ENCODE assay signal across 18 cellular contexts in genomic region chr16:66360624-66361324, GRCh38. TPM values are rescaled to one million over a fixed set of nuclear protein-coding genes. Genes with fewer than 3 reads are reported as not detected.
DNase-seq lines count a peak whose midpoint lies in the region; ATAC-seq and TF ChIP-seq lines count a peak whose summit lies in the region.
"Had no signal": no experiment of that assay in that cellular context is flagged by ENCODE, and none has a peak within 500 bp of the region (broad histone marks: within the 10 kb centered on the region; RNA-seq: fewer than 3 reads in every experiment).

No MANE protein-coding gene starts in this region.

- H3K4me1 Mint-ChIP-seq in activated CD4-positive, alpha-beta T cell treated with anti-CD3 and anti-CD28 coated beads, Interleukin-2, amount 10 ng/mL, durations not matched to agents 7 days and 5 days = peaks cover 5% of the 10 kb centered on the region
- H3K4me1 Mint-ChIP-seq in activated CD4-positive, alpha-beta T cell treated with anti-CD3 and anti-CD28 coated beads for 36 hours = no peaks in the 10 kb centered on the region

- no peaks in the 10 kb centered on the region for H3K36me3 ChIP-seq in subcutaneous abdominal adipose tissue (ENCODE audit: control insufficient read depth in 5 of 5, insufficient read depth in 5 of 5, low read length in 5 of 5)
- H3K36me3 ChIP-seq: ascending aorta, tibial artery had no signal

- H3K27ac Mint-ChIP-seq in activated CD4-positive, alpha-beta T cell treated with anti-CD3 and anti-CD28 coated beads, Interleukin-2, amount 10 ng/mL, durations not matched to agents 7 days and 5 days = peak overlapping the region; percentile 59
- H3K27ac Mint-ChIP-seq in activated CD4-positive, alpha-beta T cell treated with anti-CD3 and anti-CD28 coated beads for 36 hours = no peak overlapping the region
- H3K27ac Mint-ChIP-seq: naive thymus-derived CD8-positive, alpha-beta T cell; T-cell had no signal

- no peak for DNase-seq in activated CD4-positive, alpha-beta T cell treated with anti-CD3 and anti-CD28 coated beads, Interleukin-2, amount 10 ng/mL, durations not matched to agents 7 days and 5 days
- no peak for DNase-seq in activated CD4-positive, alpha-beta T cell treated with anti-CD3 and anti-CD28 coated beads for 36 hours
- DNase-seq in UCSD-AML1 (lab: John Stamatoyannopoulos, UW; ENCODE audit: unreplicated experiment) (peak; percentile 80), left ventricle myocardium superior (no peak), T1000 (lab: John Stamatoyannopoulos, UW) (no peak), GM13976 (ENCODE audit: low spot score) (no peak), mucosa of gallbladder (ENCODE audit: low spot score) (no peak)
- DNase-seq: activated gamma-delta T cell; cortex of kidney; naive thymus-derived CD8-positive, alpha-beta T cell; NCI-H2029 treated with DMSO at 0.1 percent for 48 hours; NCI-H526 treated with DMSO at 0.1 percent for 48 hours; T-cell; tibial artery had no signal

- H3K9me3 ChIP-seq in subcutaneous abdominal adipose tissue (ENCODE audit: control insufficient read depth in 5 of 5, low read length in 5 of 5) = no peaks in the 10 kb centered on the region
- H3K9me3 ChIP-seq: ascending aorta, tibial artery had no signal

- TF ChIP-seq CTCF in GM13976 (IDR thresholded peaks at IDR 0.05; ENCODE audit: borderline replicate concordance, control extremely low read depth, extremely low read depth, insufficient read depth, missing control alignments) = no peak

- intact Hi-C loops in activated CD4-positive, alpha-beta T cell treated with anti-CD3 and anti-CD28 coated beads for 36 hours (cut with DNase I, micrococcal nuclease) = no loop called here
- intact Hi-C loops in left ventricle myocardium superior (cut with micrococcal nuclease) = no loop called here

- POLR2A ChIA-PET in activated CD4-positive, alpha-beta T cell treated with anti-CD3 and anti-CD28 coated beads, Interleukin-2, amount 10 ng/mL, durations not matched to agents 7 days and 5 days (lab: Charles Lee) = interaction anchor here (0.6 kb wide), 1 partner anchor 98 kb away, joined by 3 read pairs; no protein-coding TSS in a partner anchor
- POLR2A ChIA-PET in activated CD4-positive, alpha-beta T cell treated with anti-CD3 and anti-CD28 coated beads for 36 hours (lab: Charles Lee) = no interaction called here

- no peaks in the 10 kb centered on the region for H3K36me3 Mint-ChIP-seq in activated CD4-positive, alpha-beta T cell treated with anti-CD3 and anti-CD28 coated beads, Interleukin-2, amount 10 ng/mL, durations not matched to agents 7 days and 5 days (ENCODE audit: low read depth)
- H3K36me3 Mint-ChIP-seq in activated CD4-positive, alpha-beta T cell treated with anti-CD3 and anti-CD28 coated beads for 36 hours (ENCODE audit: low read depth) = no peaks in the 10 kb centered on the region
- H3K36me3 Mint-ChIP-seq: naive thymus-derived CD8-positive, alpha-beta T cell; T-cell had no signal

- no peaks in the 10 kb centered on the region for H3K9me3 Mint-ChIP-seq in activated CD4-positive, alpha-beta T cell treated with anti-CD3 and anti-CD28 coated beads, Interleukin-2, amount 10 ng/mL, durations not matched to agents 7 days and 5 days
- H3K9me3 Mint-ChIP-seq in activated CD4-positive, alpha-beta T cell treated with anti-CD3 and anti-CD28 coated beads for 36 hours (ENCODE audit: low read depth) = no peaks in the 10 kb centered on the region
- H3K9me3 Mint-ChIP-seq: naive thymus-derived CD8-positive, alpha-beta T cell; T-cell had no signal

- peaks cover 6 to 84% (median 45%) of the 10 kb centered on the region in 5 donors for H3K4me1 ChIP-seq in subcutaneous abdominal adipose tissue (ENCODE audit: control insufficient read depth in 5 of 5, insufficient read depth in 5 of 5, low read length in 5 of 5)

- no peak for ATAC-seq in activated CD4-positive, alpha-beta T cell treated with anti-CD3 and anti-CD28 coated beads for 36 hours
- peak; percentile 34 for ATAC-seq in left ventricle myocardium superior
- ATAC-seq: naive thymus-derived CD8-positive, alpha-beta T cell; T-cell had no signal

- H3K4me3 ChIP-seq in subcutaneous abdominal adipose tissue (ENCODE audit: low read depth in 1 of 5, low read length in 5 of 5) = no peak overlapping the region
- H3K4me3 ChIP-seq: ascending aorta, tibial artery had no signal

- peak overlapping the region; percentile 63 for H3K27ac ChIP-seq in subcutaneous abdominal adipose tissue (ENCODE audit: low read depth, low read length)
- H3K27ac ChIP-seq: C4-2B, tibial artery had no signal

- H3K9ac ChIP-seq in subcutaneous abdominal adipose tissue (ENCODE audit: low read length in 5 of 5) = no peak overlapping the region

- CTCF ChIA-PET in activated CD4-positive, alpha-beta T cell treated with anti-CD3 and anti-CD28 coated beads, Interleukin-2, amount 10 ng/mL, durations not matched to agents 7 days and 5 days (lab: Charles Lee) = no interaction called here
- CTCF ChIA-PET in activated CD4-positive, alpha-beta T cell treated with anti-CD3 and anti-CD28 coated beads for 36 hours (lab: Charles Lee) = no interaction called here

- no peak overlapping the region for H3K4me3 Mint-ChIP-seq in activated CD4-positive, alpha-beta T cell treated with anti-CD3 and anti-CD28 coated beads, Interleukin-2, amount 10 ng/mL, durations not matched to agents 7 days and 5 days
- no peak overlapping the region for H3K4me3 Mint-ChIP-seq in activated CD4-positive, alpha-beta T cell treated with anti-CD3 and anti-CD28 coated beads for 36 hours
- H3K4me3 Mint-ChIP-seq: naive thymus-derived CD8-positive, alpha-beta T cell; T-cell had no signal

- in situ Hi-C loops in GM13976 (cut with MboI; ENCODE audit: low sequenced_read_pairs, unreplicated experiment) = no loop called here

- peaks cover 51% of the 10 kb centered on the region for H3K27me3 Mint-ChIP-seq in activated CD4-positive, alpha-beta T cell treated with anti-CD3 and anti-CD28 coated beads, Interleukin-2, amount 10 ng/mL, durations not matched to agents 7 days and 5 days
- peaks cover 42% of the 10 kb centered on the region for H3K27me3 Mint-ChIP-seq in activated CD4-positive, alpha-beta T cell treated with anti-CD3 and anti-CD28 coated beads for 36 hours

- no peaks in the 10 kb centered on the region for H3K27me3 ChIP-seq in subcutaneous abdominal adipose tissue (ENCODE audit: control insufficient read depth in 5 of 5, insufficient read depth in 4 of 5, low read length in 5 of 5)
- H3K27me3 ChIP-seq: ascending aorta had no signal

RNA-seq across cellular contexts. Expression of gene CDH5, which starts 5.7 kb away (rescaled TPM):
- total RNA-seq in activated CD4-positive, alpha-beta T cell treated with anti-CD3 and anti-CD28 coated beads, Interleukin-2, amount 10 ng/mL, durations not matched to agents 7 days and 5 days = not detected
- not detected for total RNA-seq in activated CD4-positive, alpha-beta T cell treated with anti-CD3 and anti-CD28 coated beads for 36 hours
- total RNA-seq in left ventricle myocardium superior (55.0 TPM), mucosa of gallbladder (23.0 TPM)
- total RNA-seq: A172; naive thymus-derived CD8-positive, alpha-beta T cell had no signal

Comparison
In these comparisons a context has a peak if more than half of its experiments do, and no peak if none do; other contexts are left out.
1. RNA of gene CDH5, which starts 5.7 kb away (total RNA-seq): 55.0 TPM in left ventricle myocardium superior (single experiment) and 23.0 TPM in mucosa of gallbladder (single experiment); not detected in activated CD4-positive, alpha-beta T cell treated with anti-CD3 and anti-CD28 coated beads, Interleukin-2, amount 10 ng/mL, durations not matched to agents 7 days and 5 days and not detected in activated CD4-positive, alpha-beta T cell treated with anti-CD3 and anti-CD28 coated beads for 36 hours; every median in the first group is over 10 times any median in the second.